ENCODE assay signal across 1 cellular context in genomic region chr9:136886610-136887597, GRCh38.
A peak's percentile ranks its signal among the peaks of the same experiment; 100 is the strongest.
TF ChIP-seq lines count a peak whose summit lies in the region.

No MANE protein-coding gene starts in this region.

TF ChIP-seq in HepG2, 621 proteins besides CTCF, POLR2A, EP300 and RAD21 (continued from another document and continues in another):
- TF ChIP-seq ARID5B (CRISPR knock-in tag; IDR thresholded peaks at IDR 0.05) (no peak), PAXIP1 (CRISPR knock-in tag; conservative IDR thresholded peaks at IDR 0.05) (no peak), SRY (CRISPR knock-in tag; IDR thresholded peaks at IDR 0.05) (no peak; the same call in none of the 2 replicates), ZNF367 (CRISPR knock-in tag; IDR thresholded peaks at IDR 0.05; ENCODE audit: borderline replicate concordance) (no peak), ATF4 (CRISPR knock-in tag; IDR thresholded peaks at IDR 0.05) (no peak), ZNF580 (CRISPR knock-in tag; IDR thresholded peaks at IDR 0.05; ENCODE audit: borderline replicate concordance, low read depth) (no peak), ZBTB8A (CRISPR knock-in tag; IDR thresholded peaks at IDR 0.05; ENCODE audit: borderline replicate concordance, low read depth) (no peak), ZNF432 (CRISPR knock-in tag; IDR thresholded peaks at IDR 0.05; ENCODE audit: borderline replicate concordance) (no peak), SP1 (IDR thresholded peaks at IDR 0.05) (no peak), SP1 (CRISPR knock-in tag; IDR thresholded peaks at IDR 0.05) (no peak), HBP1 (CRISPR knock-in tag; IDR thresholded peaks at IDR 0.05; ENCODE audit: low read depth) (no peak), NFYC (CRISPR knock-in tag; IDR thresholded peaks at IDR 0.05) (0 out of 2 replicates have a peak, but pooled peaks have one; percentile 14), REXO4 (CRISPR knock-in tag; IDR thresholded peaks at IDR 0.05; ENCODE audit: borderline replicate concordance) (no peak), ZNF546 (CRISPR knock-in tag; conservative IDR thresholded peaks at IDR 0.05) (no peak), HOXA7 (CRISPR knock-in tag; IDR thresholded peaks at IDR 0.05) (no peak), PPARG (CRISPR knock-in tag; conservative IDR thresholded peaks at IDR 0.05) (no peak), KDM5B (CRISPR knock-in tag; IDR thresholded peaks at IDR 0.05; ENCODE audit: borderline replicate concordance) (no peak), CERS6 (CRISPR knock-in tag; IDR thresholded peaks at IDR 0.05) (no peak), ZNF784 (CRISPR knock-in tag; IDR thresholded peaks at IDR 0.05; ENCODE audit: borderline replicate concordance) (no peak), ARID3A (IDR thresholded peaks at IDR 0.05; ENCODE audit: low read depth, low read length) (no peak), EHMT2 (IDR thresholded peaks at IDR 0.05; ENCODE audit: borderline replicate concordance, low read depth, low read length) (no peak), HNRNPLL (IDR thresholded peaks at IDR 0.05; ENCODE audit: low read depth, low read length, poor library complexity, severe bottlenecking) (no peak), ZSCAN22 (CRISPR knock-in tag; IDR thresholded peaks at IDR 0.05) (no peak), ZNF709 (CRISPR knock-in tag; IDR thresholded peaks at IDR 0.05) (no peak), ZNF75D (CRISPR knock-in tag; IDR thresholded peaks at IDR 0.05; ENCODE audit: borderline replicate concordance) (no peak), ZNF275 (CRISPR knock-in tag; IDR thresholded peaks at IDR 0.05; ENCODE audit: borderline replicate concordance) (no peak), ZNF512B (CRISPR knock-in tag; IDR thresholded peaks at IDR 0.05; ENCODE audit: borderline replicate concordance) (no peak), KLF12 (CRISPR knock-in tag; IDR thresholded peaks at IDR 0.05; ENCODE audit: borderline replicate concordance) (no peak), GTF2F1 (IDR thresholded peaks at IDR 0.05; ENCODE audit: low read length) (no peak), ZNF530 (CRISPR knock-in tag; IDR thresholded peaks at IDR 0.05; ENCODE audit: low read depth) (no peak), KMT2B (CRISPR knock-in tag; IDR thresholded peaks at IDR 0.05) (no peak), SMAD1 (CRISPR knock-in tag; IDR thresholded peaks at IDR 0.05; ENCODE audit: borderline replicate concordance, low read depth) (no peak; the same call in 1 of the 2 replicates), ZNF772 (CRISPR knock-in tag; IDR thresholded peaks at IDR 0.05) (no peak), PBX2 (CRISPR knock-in tag; IDR thresholded peaks at IDR 0.05) (no peak), ZNF597 (CRISPR knock-in tag; IDR thresholded peaks at IDR 0.05) (no peak), ZNF749 (CRISPR knock-in tag; IDR thresholded peaks at IDR 0.05; ENCODE audit: borderline replicate concordance) (no peak)
